22 cellular contexts compared by ENCODE assay signal in the genomic region with DNA sequence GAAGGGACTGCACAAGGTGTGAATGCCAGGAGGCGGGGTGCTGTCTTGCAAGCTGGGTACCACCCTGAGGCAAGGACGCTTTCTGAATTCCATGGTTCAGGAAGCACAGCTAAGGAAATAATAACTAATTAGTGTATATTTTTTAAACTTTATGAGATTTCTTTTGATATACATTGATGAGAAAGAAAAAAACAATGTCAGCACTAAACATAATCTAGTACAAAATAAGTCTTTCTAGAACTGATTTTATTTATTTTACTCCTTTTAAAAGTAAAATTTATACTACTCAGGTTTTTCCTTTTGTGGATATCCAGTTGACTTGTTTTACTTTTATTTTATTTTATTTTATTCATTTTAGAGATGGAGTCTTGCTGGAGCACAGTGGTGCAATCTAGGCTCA. TPM values are rescaled to one million over a fixed set of nuclear protein-coding genes. Genes with fewer than 3 reads are reported as not detected.
DNase-seq lines count a peak whose midpoint lies in the region; ATAC-seq, FAIRE-seq and TF ChIP-seq lines count a peak whose summit lies in the region.
"Had no signal": no experiment of that assay in that cellular context is flagged by ENCODE, and none has a peak within 500 bp of the region (broad histone marks: within the 10 kb centered on the region; RNA-seq: fewer than 3 reads in every experiment).

No MANE protein-coding gene starts in this region.

- CTCF ChIA-PET in K562 (lab: Yijun Ruan, JAX; ENCODE audit: low intra/inter-chr PET ratio): no interaction called here
- CTCF ChIA-PET in OCI-LY7 (lab: Charles Lee; ENCODE audit: unreplicated experiment): no interaction called here

- BruUV-seq in K562 (replicated peaks; lab: Mats Ljungman, UMichigan) (no TSS peak), OCI-LY7 (replicated peaks; lab: Mats Ljungman, UMichigan) (no TSS peak)

- H3K4me2 ChIP-seq in DND-41 (ENCODE audit: insufficient read depth, low read length) (peak overlapping the region; percentile 40; the same call in 1 of the 2 replicates), Loucy (ENCODE audit: low read depth, low read length, poor library complexity, severe bottlenecking) (peak overlapping the region; percentile 72), K562 (ENCODE audit: insufficient read depth, low read length) (no peak overlapping the region), OCI-LY7 (ENCODE audit: low read length) (no peak overlapping the region)
- H3K4me2 ChIP-seq: BLaER1 had no signal

- intact Hi-C loops in K562 (cut with micrococcal nuclease) (no loop called here), OCI-LY7 (cut with micrococcal nuclease; ENCODE audit: unreplicated experiment) (no loop called here)

- no peak for TF ChIP-seq RAD21 in K562 (CRISPR knock-in tag; conservative IDR thresholded peaks at IDR 0.05 in 1 of 2, IDR thresholded peaks at IDR 0.05 in 1 of 2)

- DNase-seq in DND-41 (no peak), K562 (ENCODE audit: extremely low read depth in 1 of 4, low spot score in 3 of 4) (no peak), OCI-LY7 (ENCODE audit: low spot score) (no peak)
- DNase-seq in activated effector memory CD4-positive, alpha-beta T cell treated with anti-CD3 and anti-CD28 coated beads, Interleukin-2, amount 50 U/mL, for 16 hours: no peak
- DNase-seq: 8988T; ACHN; BE2C; Caco-2; Calu3; CD4-positive, alpha-beta T cell; CD8-positive, alpha-beta T cell; DMS79 treated with DMSO at 0.1 percent for 48 hours; EL; GDM1 had no signal

- H3K36me3 ChIP-seq in DND-41 (ENCODE audit: insufficient read depth, low read length) (peaks cover 46% of the 10 kb centered on the region), Loucy (ENCODE audit: insufficient read depth, low read length) (peaks cover 25% of the 10 kb centered on the region), K562 (ENCODE audit: control insufficient read depth, insufficient read depth, low read length) (peaks cover 63% of the 10 kb centered on the region), OCI-LY7 (ENCODE audit: insufficient read depth, low read length) (peaks cover 63% of the 10 kb centered on the region)

- no peak for FAIRE-seq in K562 (lab: Jason Lieb, UNC)
- FAIRE-seq: A204.1, D721Med, GM12878, GM12892, GM18507 had no signal

- peaks cover 18% of the 10 kb centered on the region; the same call in 1 of the 2 replicates for H4K20me1 ChIP-seq in DND-41 (ENCODE audit: insufficient read depth, low read length)
- peaks cover 32% of the 10 kb centered on the region for H4K20me1 ChIP-seq in Loucy (ENCODE audit: insufficient read depth, low read length, poor library complexity, severe bottlenecking)
- no peaks in the 10 kb centered on the region for H4K20me1 ChIP-seq in K562 (replicated peaks; ENCODE audit: control insufficient read depth, insufficient read depth, low read length)
- peaks cover 28% of the 10 kb centered on the region; the same call in 1 of the 2 replicates for H4K20me1 ChIP-seq in OCI-LY7 (ENCODE audit: insufficient read depth, low read length)

- H3K9ac ChIP-seq in DND-41 (ENCODE audit: low read depth, low read length) (no peak overlapping the region), Loucy (ENCODE audit: low read depth, low read length, poor library complexity, severe bottlenecking) (no peak overlapping the region), K562 (ENCODE audit: insufficient read depth in 1 of 2, low read depth in 2 of 2, low read length in 2 of 2) (no peak overlapping the region)
- H3K9ac ChIP-seq: BLaER1 had no signal

- no peak for TF ChIP-seq EP300 in K562 (IDR thresholded peaks at IDR 0.05; ENCODE audit: low read length)

- TF ChIP-seq POLR2A in K562 (conservative IDR thresholded peaks at IDR 0.05): no peak

- H3K79me2 ChIP-seq in DND-41 (ENCODE audit: insufficient read depth, low read length) (peaks cover 57% of the 10 kb centered on the region), Loucy (ENCODE audit: insufficient read depth, low read length) (peaks cover 58% of the 10 kb centered on the region), K562 (ENCODE audit: control insufficient read depth, insufficient read depth, low read length) (peaks cover 60% of the 10 kb centered on the region), OCI-LY7 (ENCODE audit: insufficient read depth, low read depth, low read length) (peaks cover 44% of the 10 kb centered on the region)

- H3K9me1 ChIP-seq in K562 (ENCODE audit: control insufficient read depth, insufficient read depth, low read length): no peaks in the 10 kb centered on the region

- H2AFZ ChIP-seq in DND-41 (ENCODE audit: low read depth, low read length) (no peak overlapping the region), Loucy (ENCODE audit: low read length) (no peak overlapping the region), K562 (ENCODE audit: low read depth, low read length) (no peak overlapping the region), OCI-LY7 (ENCODE audit: low read length) (no peak overlapping the region)

- no peaks in the 10 kb centered on the region for H3F3A ChIP-seq in Loucy (ENCODE audit: low read depth)

- H3K4me1 ChIP-seq in DND-41 (ENCODE audit: insufficient read depth, low read length) (peaks cover 37% of the 10 kb centered on the region), Loucy (ENCODE audit: insufficient read depth, low read length, poor library complexity, severe bottlenecking) (peaks cover 35% of the 10 kb centered on the region), K562 (replicated peaks in 1 of 2; ENCODE audit: control insufficient read depth in 2 of 2, insufficient read depth in 2 of 2, low read length in 2 of 2) (peaks cover 9 to 18% of the 10 kb centered on the region in 2 experiments; a peak in 4 of 5 replicates), OCI-LY7 (ENCODE audit: insufficient read depth, low read length, poor library complexity, severe bottlenecking) (peaks cover 20% of the 10 kb centered on the region)
- H3K4me1 ChIP-seq: BE2C had no signal

- no peak for ATAC-seq in DND-41 (ENCODE audit: insufficient read depth, low read depth)
- ATAC-seq in K562: no peak
- ATAC-seq: CD8-positive, alpha-beta T cell; GM12878 had no signal

- TF ChIP-seq CTCF in DND-41 (IDR thresholded peaks at IDR 0.05; ENCODE audit: borderline replicate concordance, extremely low read depth, low read length, poor library complexity, severe bottlenecking) (no peak), Loucy (conservative IDR thresholded peaks at IDR 0.05; ENCODE audit: low read length) (no peak), K562 (IDR thresholded peaks at IDR 0.05 in 2 of 3, conservative IDR thresholded peaks at IDR 0.05 in 1 of 3; ENCODE audit: insufficient read depth in 2 of 3, low read depth in 1 of 3, low read length in 3 of 3) (no peak), OCI-LY7 (conservative IDR thresholded peaks at IDR 0.05; ENCODE audit: low read length) (no peak)

- WGBS in K562 (ENCODE audit: insufficient coverage, low coverage, missing lambda C conversion rate): 96% methylated on average over 2 of the region's 2 CpGs

- H3K4me3 ChIP-seq in DND-41 (ENCODE audit: low read depth in 1 of 2, low read length in 2 of 2): no peak overlapping the region
- H3K4me3 ChIP-seq in Loucy (ENCODE audit: low read length, poor library complexity, severe bottlenecking): peak overlapping the region; percentile 56
- no peak overlapping the region for H3K4me3 ChIP-seq in K562
- no peak overlapping the region for H3K4me3 ChIP-seq in OCI-LY7 (ENCODE audit: low read depth, low read length, poor library complexity, severe bottlenecking)
- H3K4me3 ChIP-seq: BLaER1, GM12878 had no signal

- in situ Hi-C loops in K562 (cut with MboI): no loop called here

- H3K27me3 ChIP-seq in DND-41 (ENCODE audit: insufficient read depth, low read length, poor library complexity) (no peaks in the 10 kb centered on the region), Loucy (ENCODE audit: insufficient read depth, low read length, poor library complexity, severe bottlenecking) (no peaks in the 10 kb centered on the region), K562 (ENCODE audit: control insufficient read depth in 2 of 2, insufficient read depth in 2 of 2, low read length in 2 of 2) (no peaks in the 10 kb centered on the region)
- H3K27me3 ChIP-seq: BE2C, BLaER1 had no signal

- H3K9me3 ChIP-seq in DND-41 (ENCODE audit: insufficient read depth, low read length, severe bottlenecking) (no peaks in the 10 kb centered on the region), Loucy (ENCODE audit: insufficient read depth, low read depth, low read length) (no peaks in the 10 kb centered on the region), K562 (replicated peaks; ENCODE audit: control insufficient read depth, insufficient read depth, low read depth, low read length) (no peaks in the 10 kb centered on the region), OCI-LY7 (ENCODE audit: low read length) (no peaks in the 10 kb centered on the region)
- H3K9me3 ChIP-seq: BE2C, BLaER1, Caco-2 had no signal

- H3K27ac ChIP-seq in DND-41 (ENCODE audit: low read length): no peak overlapping the region
- H3K27ac ChIP-seq in K562 (ENCODE audit: extremely low read depth, low read depth, low read length): no peak overlapping the region
- H3K27ac ChIP-seq in OCI-LY7 (ENCODE audit: low read depth, low read length, poor library complexity, severe bottlenecking): no peak overlapping the region
- H3K27ac ChIP-seq: BLaER1, C4-2B had no signal

- POLR2A ChIA-PET in K562 (lab: Yijun Ruan, JAX): interaction anchor here (1.0 to 2.2 kb wide), 5 partner anchors 8 to 18 kb away, joined by 3 to 6 read pairs (median 5); a partner anchor contains a TSS
- POLR2A ChIA-PET in OCI-LY7 (lab: Charles Lee): no interaction called here

- no peaks in the 10 kb centered on the region for H3K9me2 ChIP-seq in Loucy (replicated peaks; ENCODE audit: low read depth, low read length)
- H3K9me2 ChIP-seq in OCI-LY7 (ENCODE audit: insufficient read depth, low read length): no peaks in the 10 kb centered on the region

RNA-seq across cellular contexts. Expression of a gene that starts 3.6 kb away (rescaled TPM):
- 39.8 and 116 TPM in 2 replicates for total RNA-seq in K562 (2011; cell fraction: chromatin; rRNA removed; ENCODE audit: low replicate concordance)
- 17.7 and 25.3 TPM in 2 replicates for total RNA-seq in K562 (2011; cell fraction: nucleolus; rRNA removed)
- 46.5 and 68.7 TPM in 2 replicates for total RNA-seq in K562 (2011; cell fraction: nucleoplasm; rRNA removed)
- total RNA-seq in K562 (2014; rRNA removed): 77.5 and 83.3 TPM in 2 replicates
- 104 and 118 TPM in 2 replicates for total RNA-seq in K562 (2014; rRNA removed; fragmentation: Illumina TruSeq; extraction: Trizol)
- 98.0 and 102 TPM in 2 replicates for total RNA-seq in K562 (2015; rRNA removed; fragmentation: Illumina TruSeq; extraction: Trizol)
- 66.3 and 70.7 TPM in 2 replicates for total RNA-seq in K562 (2021)
- 32.2 and 58.5 TPM in 2 replicates for polyA plus RNA-seq in K562 (2011; rRNA removed)
- 7.0 and 12.1 TPM in 2 replicates for polyA plus RNA-seq in K562 (2011; cell fraction: cytosol; rRNA removed)
- polyA plus RNA-seq in K562 (2011; cell fraction: nucleus; rRNA removed): 19.7 and 23.1 TPM in 2 replicates
- polyA plus RNA-seq in K562 (2012): 51.5 and 71.1 TPM in 2 replicates
- polyA plus RNA-seq in K562 (2014; fragmentation: Illumina TruSeq; extraction: Trizol): 86.5 and 105 TPM in 2 replicates
- 10 to 100 TPM; 26.6 to 29.7 TPM for polyA plus RNA-seq in K562 (2014; fragmentation: Nextera tagmentation; extraction: Ambion mirVana)
- 54.9 and 63.9 TPM in 2 replicates for polyA plus RNA-seq in K562 (2014; rRNA removed)
- 80.9 and 97.2 TPM in 2 replicates for polyA minus RNA-seq in K562 (2011; rRNA and poly(A)+ RNA removed)
- polyA minus RNA-seq in K562 (2011; cell fraction: cytosol; rRNA and poly(A)+ RNA removed): 25.2 and 31.1 TPM in 2 replicates
- polyA minus RNA-seq in K562 (2011; cell fraction: nucleus; rRNA and poly(A)+ RNA removed): 20.7 and 45.9 TPM in 2 replicates
- 29.4 and 43.7 TPM in 2 replicates for total RNA-seq in OCI-LY7 (2014; rRNA removed; shearing (Covaris generic))
- 67.2 and 67.6 TPM in 2 replicates for total RNA-seq in OCI-LY7 (2022)

RNA-seq across cellular contexts. Expression of a gene that starts 17.4 kb away (rescaled TPM):
- total RNA-seq in K562 (2011; cell fraction: chromatin; rRNA removed; ENCODE audit: low replicate concordance): 40.7 and 142 TPM in 2 replicates
- total RNA-seq in K562 (2011; cell fraction: nucleolus; rRNA removed): 26.7 and 34.7 TPM in 2 replicates
- total RNA-seq in K562 (2011; cell fraction: nucleoplasm; rRNA removed): 60.4 and 72.4 TPM in 2 replicates
- 118 and 119 TPM in 2 replicates for total RNA-seq in K562 (2014; rRNA removed)
- 159 and 166 TPM in 2 replicates for total RNA-seq in K562 (2014; rRNA removed; fragmentation: Illumina TruSeq; extraction: Trizol)
- total RNA-seq in K562 (2015; rRNA removed; fragmentation: Illumina TruSeq; extraction: Trizol): 156 and 169 TPM in 2 replicates
- total RNA-seq in K562 (2021): 115 and 119 TPM in 2 replicates
- polyA plus RNA-seq in K562 (2011; rRNA removed): 112 and 161 TPM in 2 replicates
- polyA plus RNA-seq in K562 (2011; cell fraction: cytosol; rRNA removed): 17.1 and 48.8 TPM in 2 replicates
- 26.1 and 46.6 TPM in 2 replicates for polyA plus RNA-seq in K562 (2011; cell fraction: nucleus; rRNA removed)
- polyA plus RNA-seq in K562 (2012): 59.1 and 82.5 TPM in 2 replicates
- 142 and 193 TPM in 2 replicates for polyA plus RNA-seq in K562 (2014; fragmentation: Illumina TruSeq; extraction: Trizol)
- polyA plus RNA-seq in K562 (2014; fragmentation: Nextera tagmentation; extraction: Ambion mirVana): 100 to 1,000 TPM; 125 to 157 TPM
- polyA plus RNA-seq in K562 (2014; rRNA removed): 161 and 170 TPM in 2 replicates
- 104 and 106 TPM in 2 replicates for polyA minus RNA-seq in K562 (2011; rRNA and poly(A)+ RNA removed)
- 40.9 and 62.6 TPM in 2 replicates for polyA minus RNA-seq in K562 (2011; cell fraction: cytosol; rRNA and poly(A)+ RNA removed)
- 34.1 and 61.0 TPM in 2 replicates for polyA minus RNA-seq in K562 (2011; cell fraction: nucleus; rRNA and poly(A)+ RNA removed)
- total RNA-seq in OCI-LY7 (2014; rRNA removed; shearing (Covaris generic)): 59.7 and 75.6 TPM in 2 replicates
- total RNA-seq in OCI-LY7 (2022): 62.2 and 65.3 TPM in 2 replicates

RNA-seq across cellular contexts. Expression of a gene that starts 17.6 kb away (rescaled TPM):
- total RNA-seq in K562 (2011; cell fraction: chromatin; rRNA removed; ENCODE audit: low replicate concordance): 75.3 and 78.4 TPM in 2 replicates
- total RNA-seq in K562 (2011; cell fraction: nucleolus; rRNA removed): 50.4 and 59.2 TPM in 2 replicates
- total RNA-seq in K562 (2011; cell fraction: nucleoplasm; rRNA removed): 51.7 and 52.6 TPM in 2 replicates
- total RNA-seq in K562 (2014; rRNA removed) (52.9 and 62.7 TPM in 2 replicates), K562 (2014; rRNA removed; fragmentation: Illumina TruSeq; extraction: Trizol) (59.4 and 60.9 TPM in 2 replicates), K562 (2015; rRNA removed; fragmentation: Illumina TruSeq; extraction: Trizol) (52.4 and 60.8 TPM in 2 replicates), K562 (2021) (54.1 and 54.9 TPM in 2 replicates), OCI-LY7 (2022) (49.2 and 49.4 TPM in 2 replicates)
- polyA plus RNA-seq in K562 (2011; rRNA removed) (52.1 and 78.1 TPM in 2 replicates), K562 (2014; fragmentation: Illumina TruSeq; extraction: Trizol) (44.5 and 54.9 TPM in 2 replicates), K562 (2014; fragmentation: Nextera tagmentation; extraction: Ambion mirVana) (100 to 1,000 TPM; 120 to 148 TPM), K562 (2014; rRNA removed) (54.4 and 69.3 TPM in 2 replicates)
- 22.0 and 25.7 TPM in 2 replicates for polyA plus RNA-seq in K562 (2011; cell fraction: cytosol; rRNA removed)
- polyA plus RNA-seq in K562 (2011; cell fraction: nucleus; rRNA removed): 28.3 and 30.4 TPM in 2 replicates
- polyA plus RNA-seq in K562 (2012): 33.4 and 56.4 TPM in 2 replicates
- polyA minus RNA-seq in K562 (2011; rRNA and poly(A)+ RNA removed): 59.4 and 68.8 TPM in 2 replicates
- 30.7 and 38.0 TPM in 2 replicates for polyA minus RNA-seq in K562 (2011; cell fraction: cytosol; rRNA and poly(A)+ RNA removed)
- polyA minus RNA-seq in K562 (2011; cell fraction: nucleus; rRNA and poly(A)+ RNA removed): 52.6 and 58.6 TPM in 2 replicates
- total RNA-seq in OCI-LY7 (2014; rRNA removed; shearing (Covaris generic)): 58.4 and 82.1 TPM in 2 replicates

Comparison
In these comparisons a context has a peak if more than half of its experiments do, and no peak if none do; other contexts are left out.
1. H3K4me2 ChIP-seq: peak in DND-41 (single experiment) and Loucy (single experiment); none in K562 (single experiment) and OCI-LY7 (single experiment).